27 cellular contexts compared by ENCODE assay signal in the genomic region with DNA sequence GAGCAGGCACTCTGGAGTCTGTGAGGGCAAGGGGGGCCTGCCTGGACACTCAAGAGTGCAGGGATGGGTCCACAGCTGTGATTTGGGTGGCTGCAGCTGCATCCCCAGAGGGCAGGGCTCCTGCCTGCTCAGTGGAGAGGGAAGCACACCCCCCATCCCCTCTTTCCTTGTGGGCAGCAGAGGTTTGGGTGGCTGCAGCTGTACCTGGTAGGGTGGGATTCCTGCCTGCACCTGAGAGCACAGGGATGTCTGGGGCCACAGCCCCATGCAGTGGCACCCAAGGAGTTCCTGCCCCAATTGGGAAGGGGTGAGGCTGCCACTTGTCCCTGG.
"Had no signal": no experiment of that assay in that cellular context is flagged by ENCODE, and none has a peak within 500 bp of the region (broad histone marks: within the 10 kb centered on the region; RNA-seq: fewer than 3 reads in every experiment).

No MANE protein-coding gene starts in this region.

- H3K4me3 Mint-ChIP-seq: endodermal cell; naive thymus-derived CD8-positive, alpha-beta T cell; neural crest cell; type B pancreatic cell had no signal

- H3K4me3 ChIP-seq: dorsolateral prefrontal cortex, esophagus muscularis mucosa, gastroesophageal sphincter, heart right ventricle, lower lobe of right lung, prostate gland, right atrium auricular region, sigmoid colon, testis, tibial artery had no signal

- H3K27me3 ChIP-seq: esophagus muscularis mucosa, foreskin keratinocyte, gastroesophageal sphincter, heart right ventricle, right atrium auricular region, sigmoid colon, testis, tibial artery had no signal

- FAIRE-seq: colon, islet of Langerhans, urothelium cell line had no signal

- H3K27ac ChIP-seq: dorsolateral prefrontal cortex, epithelial cell of prostate, esophagus muscularis mucosa, foreskin keratinocyte, gastroesophageal sphincter, heart right ventricle, lower lobe of right lung, prostate gland, right atrium auricular region, sigmoid colon, testis, tibial artery had no signal

- H3K9me3 ChIP-seq: esophagus muscularis mucosa, gastroesophageal sphincter, lower lobe of right lung, prostate gland, sigmoid colon, testis had no signal

- H3K27me3 Mint-ChIP-seq: naive thymus-derived CD8-positive, alpha-beta T cell; type B pancreatic cell had no signal

- H3K36me3 Mint-ChIP-seq: naive thymus-derived CD8-positive, alpha-beta T cell; type B pancreatic cell had no signal

- H3K27ac Mint-ChIP-seq: endodermal cell; naive thymus-derived CD8-positive, alpha-beta T cell; type B pancreatic cell had no signal

- H3K4me1 Mint-ChIP-seq: endodermal cell; naive thymus-derived CD8-positive, alpha-beta T cell; neural crest cell had no signal

- ATAC-seq: gastroesophageal sphincter; heart right ventricle; left ventricle myocardium superior; naive thymus-derived CD8-positive, alpha-beta T cell had no signal

- DNase-seq: cerebellar nuclear complex; dorsolateral prefrontal cortex; effector CD8-positive, alpha-beta T cell; endodermal cell; foreskin keratinocyte; glutamatergic neuron; heart right ventricle; hippocampal formation; left ventricle myocardium superior; lower lobe of right lung; naive thymus-derived CD8-positive, alpha-beta T cell; sigmoid colon; stimulated activated CD4-positive, alpha-beta T cell treated with anti-CD3 and anti-CD28 coated beads, Interleukin-4, amount 100 ng/mL, for 4 hours; stimulated activated naive CD4-positive, alpha-beta T cell; substantia nigra; testis; tibial artery had no signal

- H3K4me1 ChIP-seq: esophagus muscularis mucosa, foreskin keratinocyte, gastroesophageal sphincter, heart right ventricle, lower lobe of right lung, prostate gland, right atrium auricular region, sigmoid colon, testis, tibial artery had no signal

- H3K36me3 ChIP-seq: esophagus muscularis mucosa, gastroesophageal sphincter, heart right ventricle, lower lobe of right lung, prostate gland, right atrium auricular region, sigmoid colon, tibial artery had no signal
